In the genomic region with DNA sequence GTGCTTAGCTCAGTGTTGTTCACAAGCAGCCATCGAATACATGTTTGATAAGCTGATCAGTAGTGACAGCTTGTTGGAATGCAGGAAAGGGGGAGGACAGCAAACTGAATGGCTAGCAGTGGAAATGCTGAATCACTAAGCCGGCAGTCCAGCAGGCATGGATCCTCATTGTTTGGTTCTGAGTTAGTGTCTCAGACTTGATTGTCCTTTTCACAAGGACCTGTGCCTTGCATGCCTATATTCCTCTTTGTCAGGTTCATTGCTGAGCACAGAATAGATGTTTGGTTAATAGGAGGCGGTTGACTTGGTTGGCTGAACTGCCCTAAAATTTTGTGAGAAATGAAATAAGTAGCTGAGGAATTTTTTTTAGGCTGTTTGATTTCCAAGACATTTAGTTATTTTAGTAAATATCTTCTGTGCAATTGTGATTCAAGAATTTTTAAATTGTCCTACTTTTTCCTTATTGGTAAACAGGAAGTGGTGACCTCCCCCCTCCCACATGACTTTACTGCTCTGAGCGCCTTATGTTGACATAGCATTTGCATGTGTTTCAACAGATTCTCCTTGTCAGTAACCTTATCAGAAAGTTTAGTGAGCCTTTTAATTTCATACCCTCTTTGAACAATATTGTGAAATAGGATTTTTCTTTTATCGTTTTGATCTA, we compare ENCODE assay signal across 8 cellular contexts. TPM values are rescaled to one million over a fixed set of nuclear protein-coding genes. Genes with fewer than 3 reads are reported as not detected.
DNase-seq lines count a peak whose midpoint lies in the region; ATAC-seq and TF ChIP-seq lines count a peak whose summit lies in the region.

No MANE protein-coding gene starts in this region.

- H3K4me3 ChIP-seq in HUES48 (ENCODE audit: low read depth, low read length) = peak overlapping the region; percentile 20; the same call in 1 of the 2 replicates
- H3K4me3 ChIP-seq in left ventricle myocardium inferior = no peak overlapping the region
- no peak overlapping the region for H3K4me3 ChIP-seq in skin epidermis
- H3K4me3 ChIP-seq in SJCRH30 = no peak overlapping the region

- H3K27me3 ChIP-seq in HUES48 (ENCODE audit: control insufficient read depth, insufficient read depth, low read length) = no peaks in the 10 kb centered on the region
- no peaks in the 10 kb centered on the region for H3K27me3 ChIP-seq in left ventricle myocardium inferior (ENCODE audit: low read depth)
- H3K27me3 ChIP-seq in SJCRH30 = no peaks in the 10 kb centered on the region

- intact Hi-C loops in left ventricle myocardium inferior (cut with micrococcal nuclease) = no loop called here

- H3K36me3 ChIP-seq in HUES48 (ENCODE audit: control insufficient read depth, insufficient read depth, low read length) (peaks cover 39% of the 10 kb centered on the region), left ventricle myocardium inferior (peaks cover 38% of the 10 kb centered on the region), SJCRH30 (peaks cover 5% of the 10 kb centered on the region; the same call in 1 of the 2 replicates)

- H3K9me3 ChIP-seq in HUES48 (ENCODE audit: control insufficient read depth, insufficient read depth, low read length) (no peaks in the 10 kb centered on the region), left ventricle myocardium inferior (replicated peaks) (no peaks in the 10 kb centered on the region), SJCRH30 (replicated peaks) (no peaks in the 10 kb centered on the region)

- H3K27ac ChIP-seq in HUES48 (ENCODE audit: low read depth, low read length) (peak overlapping the region; percentile 98), VCaP (peak overlapping the region; percentile 57), left ventricle myocardium inferior (replicated peaks) (peak overlapping the region; percentile 52), skin epidermis (peak overlapping the region in 13 of 21 experiments; percentile 1 to 80 (median 39)), SJCRH30 (no peak overlapping the region)

- H3K4me1 ChIP-seq in HUES48 (ENCODE audit: control insufficient read depth, insufficient read depth, low read length) (peaks cover 34% of the 10 kb centered on the region), left ventricle myocardium inferior (peaks cover 26% of the 10 kb centered on the region), SJCRH30 (0 out of 2 replicates have a peak, but pooled peaks cover 4% of the 10 kb centered on the region)

- TF ChIP-seq CTCF in VCaP (conservative IDR thresholded peaks at IDR 0.05) = no peak
- no peak for TF ChIP-seq CTCF in left ventricle myocardium inferior (IDR thresholded peaks at IDR 0.05; ENCODE audit: borderline replicate concordance)

- DNase-seq in left ventricle myocardium inferior (no peak), SJCRH30 (no peak), NCI-H187 (lab: John Stamatoyannopoulos, UW) (no peak)

- ATAC-seq in GM21576 (IDR thresholded peaks at IDR 0.05; ENCODE audit: unreplicated experiment) (no peak), HG02642 (IDR thresholded peaks at IDR 0.05; ENCODE audit: poor library complexity, unreplicated experiment) (no peak)

- H3K9ac ChIP-seq in HUES48 (ENCODE audit: low read depth, low read length) = peak overlapping the region; percentile 71

RNA-seq across cellular contexts. Expression of gene STON1, which starts 21.4 kb away (rescaled TPM):
- 6.9 TPM for total RNA-seq in left ventricle myocardium inferior
- total RNA-seq in SJCRH30 (2014; rRNA removed; shearing (Covaris generic)) = 12.5 and 13.7 TPM in 2 replicates
